ENCODE assay signal across 30 cellular contexts in genomic region chr9:29769019-29769418, GRCh38.
"Had no signal": no experiment of that assay in that cellular context is flagged by ENCODE, and none has a peak within 500 bp of the region (broad histone marks: within the 10 kb centered on the region; RNA-seq: fewer than 3 reads in every experiment).

No MANE protein-coding gene starts in this region.

- H3K4me3 Mint-ChIP-seq: activated CD4-positive, alpha-beta memory T cell treated with anti-CD3 and anti-CD28 coated beads, Interleukin-2, amount 10 ng/mL, durations not matched to agents 7 days and 5 days; activated CD4-positive, alpha-beta T cell treated with anti-CD3 and anti-CD28 coated beads for 36 hours; activated CD4-positive, alpha-beta T cell treated with anti-CD3 and anti-CD28 coated beads, Interleukin-2, amount 10 ng/mL, durations not matched to agents 7 days and 5 days; activated naive CD4-positive, alpha-beta T cell treated with anti-CD3 and anti-CD28 coated beads, Interleukin-2, amount 10 ng/mL, durations not matched to agents 7 days and 5 days; activated naive CD8-positive, alpha-beta T cell treated with anti-CD3 and anti-CD28 coated beads, Interleukin-2, amount 10 ng/mL, durations not matched to agents 7 days and 5 days; activated T-cell treated with anti-CD3 and anti-CD28 coated beads, Interleukin-2, amount 50 U/mL, for 24 hours; activated T-cell treated with anti-CD3 and anti-CD28 coated beads, Interleukin-2, amount 50 U/mL, for 72 hours; brain; central memory CD8-positive, alpha-beta T cell; dendritic cell treated with granulocyte-macrophage colony-stimulating factor and Interleukin-4, amounts not matched to agents 40 ng/mL and 50 ng/mL, for 4 days; endodermal cell had no signal

- H3K4me1 ChIP-seq: ascending aorta, breast epithelium, gastrocnemius medialis, heart left ventricle had no signal

- H3K4me1 Mint-ChIP-seq: activated CD4-positive, alpha-beta memory T cell treated with anti-CD3 and anti-CD28 coated beads, Interleukin-2, amount 10 ng/mL, durations not matched to agents 7 days and 5 days; activated CD4-positive, alpha-beta T cell treated with anti-CD3 and anti-CD28 coated beads for 36 hours; activated CD4-positive, alpha-beta T cell treated with anti-CD3 and anti-CD28 coated beads, Interleukin-2, amount 10 ng/mL, durations not matched to agents 7 days and 5 days; activated naive CD4-positive, alpha-beta T cell treated with anti-CD3 and anti-CD28 coated beads, Interleukin-2, amount 10 ng/mL, durations not matched to agents 7 days and 5 days; activated naive CD8-positive, alpha-beta T cell treated with anti-CD3 and anti-CD28 coated beads, Interleukin-2, amount 10 ng/mL, durations not matched to agents 7 days and 5 days; brain; central memory CD8-positive, alpha-beta T cell; endodermal cell had no signal

- H3K36me3 ChIP-seq: ascending aorta, breast epithelium, gastrocnemius medialis, heart left ventricle had no signal

- DNase-seq: activated CD4-positive, alpha-beta memory T cell treated with anti-CD3 and anti-CD28 coated beads, Interleukin-2, amount 10 ng/mL, durations not matched to agents 7 days and 5 days; activated CD4-positive, alpha-beta T cell treated with anti-CD3 and anti-CD28 coated beads for 36 hours; activated CD4-positive, alpha-beta T cell treated with anti-CD3 and anti-CD28 coated beads, Interleukin-2, amount 10 ng/mL, durations not matched to agents 7 days and 5 days; activated CD4-positive, alpha-beta T cell treated with anti-CD3 and anti-CD28 coated beads, Interleukin-2, amount 50 U/mL, for 4 hours; activated CD4-positive, CD25-positive, alpha-beta regulatory T cell; activated CD4-positive, CD25-positive, alpha-beta regulatory T cell treated with anti-CD3 and anti-CD28 coated beads, Interleukin-2, amount 50 U/mL, for 72 hours; activated CD8-positive, alpha-beta memory T cell treated with anti-CD3 and anti-CD28 coated beads, Interleukin-2, amount 50 U/mL, for 48 hours; activated gamma-delta T cell; activated naive CD4-positive, alpha-beta T cell; activated naive CD4-positive, alpha-beta T cell treated with anti-CD3 and anti-CD28 coated beads, Interleukin-2, amount 10 ng/mL, durations not matched to agents 7 days and 5 days; activated naive CD8-positive, alpha-beta T cell treated with anti-CD3 and anti-CD28 coated beads, Interleukin-2, amount 10 ng/mL, durations not matched to agents 7 days and 5 days; activated T-cell treated with anti-CD3 and anti-CD28 coated beads for 4 hours; activated T-cell treated with anti-CD3 and anti-CD28 coated beads, Interleukin-2, amount 50 U/mL, for 24 hours; activated T-cell treated with anti-CD3 and anti-CD28 coated beads, Interleukin-2, amount 50 U/mL, for 72 hours; dorsolateral prefrontal cortex; effector memory CD4-positive, alpha-beta T cell; endodermal cell; foreskin fibroblast; gastrocnemius medialis; glutamatergic neuron; heart left ventricle; T-helper 1 cell; T-helper 2 cell had no signal

- H3K27me3 ChIP-seq: ascending aorta, breast epithelium, dorsolateral prefrontal cortex, gastrocnemius medialis, heart left ventricle had no signal

- H3K27me3 Mint-ChIP-seq: activated CD4-positive, alpha-beta memory T cell treated with anti-CD3 and anti-CD28 coated beads, Interleukin-2, amount 10 ng/mL, durations not matched to agents 7 days and 5 days; activated CD4-positive, alpha-beta T cell treated with anti-CD3 and anti-CD28 coated beads for 36 hours; activated CD4-positive, alpha-beta T cell treated with anti-CD3 and anti-CD28 coated beads, Interleukin-2, amount 10 ng/mL, durations not matched to agents 7 days and 5 days; activated naive CD4-positive, alpha-beta T cell treated with anti-CD3 and anti-CD28 coated beads, Interleukin-2, amount 10 ng/mL, durations not matched to agents 7 days and 5 days; activated naive CD8-positive, alpha-beta T cell treated with anti-CD3 and anti-CD28 coated beads, Interleukin-2, amount 10 ng/mL, durations not matched to agents 7 days and 5 days; activated T-cell treated with anti-CD3 and anti-CD28 coated beads, Interleukin-2, amount 50 U/mL, for 24 hours; central memory CD8-positive, alpha-beta T cell; dendritic cell treated with granulocyte-macrophage colony-stimulating factor and Interleukin-4, amounts not matched to agents 40 ng/mL and 50 ng/mL, for 4 days had no signal

- ATAC-seq: activated CD4-positive, alpha-beta T cell treated with anti-CD3 and anti-CD28 coated beads for 36 hours; activated naive CD4-positive, alpha-beta T cell treated with anti-CD3 and anti-CD28 coated beads, Interleukin-2, amount 50 U/mL, for 72 hours; activated T-cell treated with anti-CD3 and anti-CD28 coated beads, Interleukin-2, amount 50 U/mL, for 72 hours; gastrocnemius medialis; heart left ventricle had no signal

- H3K27ac ChIP-seq: ascending aorta, breast epithelium, coronary artery, dorsolateral prefrontal cortex, gastrocnemius medialis, heart left ventricle had no signal

- H3K36me3 Mint-ChIP-seq: activated naive CD4-positive, alpha-beta T cell treated with anti-CD3 and anti-CD28 coated beads, Interleukin-2, amount 10 ng/mL, durations not matched to agents 7 days and 5 days; activated naive CD4-positive, alpha-beta T cell treated with anti-CD3 and anti-CD28 coated beads, Interleukin-2, amount 50 U/mL, for 72 hours; activated naive CD8-positive, alpha-beta T cell treated with anti-CD3 and anti-CD28 coated beads, Interleukin-2, amount 10 ng/mL, durations not matched to agents 7 days and 5 days; brain had no signal

- H3K4me3 ChIP-seq: ascending aorta, breast epithelium, coronary artery, dorsolateral prefrontal cortex, gastrocnemius medialis, heart left ventricle had no signal

- H3K9me3 ChIP-seq: ascending aorta, gastrocnemius medialis had no signal

- H3K27ac Mint-ChIP-seq: activated CD4-positive, alpha-beta memory T cell treated with anti-CD3 and anti-CD28 coated beads, Interleukin-2, amount 10 ng/mL, durations not matched to agents 7 days and 5 days; activated CD4-positive, alpha-beta T cell treated with anti-CD3 and anti-CD28 coated beads for 36 hours; activated CD4-positive, alpha-beta T cell treated with anti-CD3 and anti-CD28 coated beads, Interleukin-2, amount 10 ng/mL, durations not matched to agents 7 days and 5 days; activated naive CD4-positive, alpha-beta T cell treated with anti-CD3 and anti-CD28 coated beads, Interleukin-2, amount 10 ng/mL, durations not matched to agents 7 days and 5 days; activated naive CD4-positive, alpha-beta T cell treated with anti-CD3 and anti-CD28 coated beads, Interleukin-2, amount 50 U/mL, for 72 hours; activated naive CD8-positive, alpha-beta T cell treated with anti-CD3 and anti-CD28 coated beads, Interleukin-2, amount 10 ng/mL, durations not matched to agents 7 days and 5 days; activated T-cell treated with anti-CD3 and anti-CD28 coated beads, Interleukin-2, amount 50 U/mL, for 24 hours; activated T-cell treated with anti-CD3 and anti-CD28 coated beads, Interleukin-2, amount 50 U/mL, for 72 hours; brain; dendritic cell treated with granulocyte-macrophage colony-stimulating factor and Interleukin-4, amounts not matched to agents 40 ng/mL and 50 ng/mL, for 4 days; endodermal cell had no signal
